17 cellular contexts compared by ENCODE assay signal in genomic region chr2:133952420-133952819, GRCh38.
DNase-seq lines count a peak whose midpoint lies in the region; ATAC-seq and TF ChIP-seq lines count a peak whose summit lies in the region.
"Had no signal": no experiment of that assay in that cellular context is flagged by ENCODE, and none has a peak within 500 bp of the region (broad histone marks: within the 10 kb centered on the region; RNA-seq: fewer than 3 reads in every experiment).

No MANE protein-coding gene starts in this region.

- peak overlapping the region; percentile 59 to 90 (median 67) for H3K27ac Mint-ChIP-seq in IgD-negative memory B cell
- H3K27ac Mint-ChIP-seq in activated naive CD8-positive, alpha-beta T cell treated with anti-CD3 and anti-CD28 coated beads, Interleukin-2, amount 50 U/mL, for 24 hours, result no peak overlapping the region
- no peak overlapping the region for H3K27ac Mint-ChIP-seq in activated naive CD4-positive, alpha-beta T cell treated with anti-CD3 and anti-CD28 coated beads, Interleukin-2, amount 10 ng/mL, durations not matched to agents 7 days and 5 days
- H3K27ac Mint-ChIP-seq: activated CD4-positive, alpha-beta T cell treated with anti-CD3 and anti-CD28 coated beads, Interleukin-2, amount 10 ng/mL, durations not matched to agents 24 days and 14 days; T-helper 2 cell treated with Interferon-gamma antibody and Interleukin-4, amounts not matched to agents 5 μg/mL and 100 μg/mL, for 36 hours had no signal

- H3K4me1 Mint-ChIP-seq in IgD-negative memory B cell, result peaks cover 48 to 70% (median 57%) of the 10 kb centered on the region in 3 donors
- H3K4me1 Mint-ChIP-seq in activated naive CD8-positive, alpha-beta T cell treated with anti-CD3 and anti-CD28 coated beads, Interleukin-2, amount 50 U/mL, for 24 hours, result peaks cover 5% of the 10 kb centered on the region
- no peaks in the 10 kb centered on the region for H3K4me1 Mint-ChIP-seq in activated naive CD4-positive, alpha-beta T cell treated with anti-CD3 and anti-CD28 coated beads, Interleukin-2, amount 10 ng/mL, durations not matched to agents 7 days and 5 days
- H3K4me1 Mint-ChIP-seq: activated CD4-positive, alpha-beta T cell treated with anti-CD3 and anti-CD28 coated beads, Interleukin-2, amount 10 ng/mL, durations not matched to agents 24 days and 14 days had no signal

- ATAC-seq in HG02870 (IDR thresholded peaks at IDR 0.05; ENCODE audit: unreplicated experiment) (peak; percentile 63), HG02623 (IDR thresholded peaks at IDR 0.05; ENCODE audit: unreplicated experiment) (no peak)
- no peak for ATAC-seq in activated naive CD8-positive, alpha-beta T cell treated with anti-CD3 and anti-CD28 coated beads, Interleukin-2, amount 50 U/mL, for 24 hours
- ATAC-seq: activated naive CD4-positive, alpha-beta T cell treated with anti-CD3 and anti-CD28 coated beads, Interleukin-2, amount 50 U/mL, for 72 hours had no signal

- no peak for TF ChIP-seq CTCF in GM13977 (IDR thresholded peaks at IDR 0.05; ENCODE audit: extremely low read depth, insufficient read depth, missing control alignments)
- TF ChIP-seq CTCF in GM20000 (IDR thresholded peaks at IDR 0.05; ENCODE audit: extremely low read depth, missing control alignments), result no peak

- no peaks in the 10 kb centered on the region for H3K9me3 Mint-ChIP-seq in IgD-negative memory B cell
- H3K9me3 Mint-ChIP-seq in activated naive CD8-positive, alpha-beta T cell treated with anti-CD3 and anti-CD28 coated beads, Interleukin-2, amount 50 U/mL, for 24 hours, result no peaks in the 10 kb centered on the region
- no peaks in the 10 kb centered on the region for H3K9me3 Mint-ChIP-seq in activated naive CD4-positive, alpha-beta T cell treated with anti-CD3 and anti-CD28 coated beads, Interleukin-2, amount 10 ng/mL, durations not matched to agents 7 days and 5 days
- H3K9me3 Mint-ChIP-seq: activated CD4-positive, alpha-beta T cell treated with anti-CD3 and anti-CD28 coated beads, Interleukin-2, amount 10 ng/mL, durations not matched to agents 24 days and 14 days; activated naive CD4-positive, alpha-beta T cell treated with anti-CD3 and anti-CD28 coated beads, Interleukin-2, amount 50 U/mL, for 72 hours; T-helper 2 cell treated with Interferon-gamma antibody and Interleukin-4, amounts not matched to agents 5 μg/mL and 100 μg/mL, for 36 hours had no signal

- H3K36me3 Mint-ChIP-seq in IgD-negative memory B cell, result peaks cover 3% of the 10 kb centered on the region
- no peaks in the 10 kb centered on the region for H3K36me3 Mint-ChIP-seq in activated naive CD8-positive, alpha-beta T cell treated with anti-CD3 and anti-CD28 coated beads, Interleukin-2, amount 50 U/mL, for 24 hours (ENCODE audit: low read depth)
- no peaks in the 10 kb centered on the region for H3K36me3 Mint-ChIP-seq in activated naive CD4-positive, alpha-beta T cell treated with anti-CD3 and anti-CD28 coated beads, Interleukin-2, amount 10 ng/mL, durations not matched to agents 7 days and 5 days
- H3K36me3 Mint-ChIP-seq: activated naive CD4-positive, alpha-beta T cell treated with anti-CD3 and anti-CD28 coated beads, Interleukin-2, amount 50 U/mL, for 72 hours had no signal

- CTCF ChIA-PET in activated naive CD4-positive, alpha-beta T cell treated with anti-CD3 and anti-CD28 coated beads, Interleukin-2, amount 10 ng/mL, durations not matched to agents 7 days and 5 days (lab: Charles Lee), result no interaction called here

- no peaks in the 10 kb centered on the region for H3K27me3 Mint-ChIP-seq in IgD-negative memory B cell
- H3K27me3 Mint-ChIP-seq in activated naive CD8-positive, alpha-beta T cell treated with anti-CD3 and anti-CD28 coated beads, Interleukin-2, amount 50 U/mL, for 24 hours, result peaks cover 17% of the 10 kb centered on the region
- H3K27me3 Mint-ChIP-seq in activated naive CD4-positive, alpha-beta T cell treated with anti-CD3 and anti-CD28 coated beads, Interleukin-2, amount 10 ng/mL, durations not matched to agents 7 days and 5 days, result peaks cover 7% of the 10 kb centered on the region

- in situ Hi-C loops in GM13977 (cut with MboI; ENCODE audit: low pct_unique_long_range_greater_than_20kb, low sequenced_read_pairs, unreplicated experiment), result loop anchor here (25.0 kb wide), 2 partner anchors 90 to 460 kb away; no protein-coding TSS in a partner anchor

- peak overlapping the region in 3 of 4 donors; percentile 43 to 80 (median 78) for H3K4me3 Mint-ChIP-seq in IgD-negative memory B cell
- H3K4me3 Mint-ChIP-seq in activated naive CD8-positive, alpha-beta T cell treated with anti-CD3 and anti-CD28 coated beads, Interleukin-2, amount 50 U/mL, for 24 hours, result no peak overlapping the region
- no peak overlapping the region for H3K4me3 Mint-ChIP-seq in activated naive CD4-positive, alpha-beta T cell treated with anti-CD3 and anti-CD28 coated beads, Interleukin-2, amount 10 ng/mL, durations not matched to agents 7 days and 5 days
- H3K4me3 Mint-ChIP-seq: activated CD4-positive, alpha-beta T cell treated with anti-CD3 and anti-CD28 coated beads, Interleukin-2, amount 10 ng/mL, durations not matched to agents 24 days and 14 days; T-helper 2 cell treated with Interferon-gamma antibody and Interleukin-4, amounts not matched to agents 5 μg/mL and 100 μg/mL, for 36 hours had no signal

- peak; percentile 17 for DNase-seq in GM13977 (ENCODE audit: low spot score)
- DNase-seq in GM20000 (ENCODE audit: low spot score), result peak; percentile 19
- no peak for DNase-seq in HPDE6-E6E7 (ENCODE audit: extremely low spot score)
- no peak for DNase-seq in activated naive CD8-positive, alpha-beta T cell treated with anti-CD3 and anti-CD28 coated beads, Interleukin-2, amount 50 U/mL, for 24 hours
- DNase-seq in activated naive CD4-positive, alpha-beta T cell treated with anti-CD3 and anti-CD28 coated beads, Interleukin-2, amount 10 ng/mL, durations not matched to agents 7 days and 5 days, result no peak
- DNase-seq: activated CD4-positive, alpha-beta T cell treated with anti-CD3 and anti-CD28 coated beads, Interleukin-2, amount 10 ng/mL, durations not matched to agents 24 days and 14 days; activated T-cell treated with anti-CD3 and anti-CD28 coated beads for 4 hours; dermis blood vessel endothelial cell; midbrain; NCI-H1694 treated with DMSO at 0.1 percent for 48 hours; NCI-H446 treated with DMSO at 0.1 percent for 48 hours; SHP77 had no signal

Comparison
In these comparisons a context has a peak if more than half of its experiments do, and no peak if none do; other contexts are left out.
1. DNase-seq: peak in GM13977 (single experiment) and GM20000 (single experiment); none in HPDE6-E6E7 (single experiment), activated naive CD8-positive, alpha-beta T cell treated with anti-CD3 and anti-CD28 coated beads, Interleukin-2, amount 50 U/mL, for 24 hours (single experiment) and activated naive CD4-positive, alpha-beta T cell treated with anti-CD3 and anti-CD28 coated beads, Interleukin-2, amount 10 ng/mL, durations not matched to agents 7 days and 5 days (single experiment).
2. H3K27ac Mint-ChIP-seq: peak in IgD-negative memory B cell (3 of 3); none in activated naive CD8-positive, alpha-beta T cell treated with anti-CD3 and anti-CD28 coated beads, Interleukin-2, amount 50 U/mL, for 24 hours (single experiment) and activated naive CD4-positive, alpha-beta T cell treated with anti-CD3 and anti-CD28 coated beads, Interleukin-2, amount 10 ng/mL, durations not matched to agents 7 days and 5 days (single experiment).
3. H3K4me3 Mint-ChIP-seq: peak in IgD-negative memory B cell (3 of 4); none in activated naive CD8-positive, alpha-beta T cell treated with anti-CD3 and anti-CD28 coated beads, Interleukin-2, amount 50 U/mL, for 24 hours (single experiment) and activated naive CD4-positive, alpha-beta T cell treated with anti-CD3 and anti-CD28 coated beads, Interleukin-2, amount 10 ng/mL, durations not matched to agents 7 days and 5 days (single experiment).